26 cellular contexts compared by ENCODE assay signal in the genomic region with DNA sequence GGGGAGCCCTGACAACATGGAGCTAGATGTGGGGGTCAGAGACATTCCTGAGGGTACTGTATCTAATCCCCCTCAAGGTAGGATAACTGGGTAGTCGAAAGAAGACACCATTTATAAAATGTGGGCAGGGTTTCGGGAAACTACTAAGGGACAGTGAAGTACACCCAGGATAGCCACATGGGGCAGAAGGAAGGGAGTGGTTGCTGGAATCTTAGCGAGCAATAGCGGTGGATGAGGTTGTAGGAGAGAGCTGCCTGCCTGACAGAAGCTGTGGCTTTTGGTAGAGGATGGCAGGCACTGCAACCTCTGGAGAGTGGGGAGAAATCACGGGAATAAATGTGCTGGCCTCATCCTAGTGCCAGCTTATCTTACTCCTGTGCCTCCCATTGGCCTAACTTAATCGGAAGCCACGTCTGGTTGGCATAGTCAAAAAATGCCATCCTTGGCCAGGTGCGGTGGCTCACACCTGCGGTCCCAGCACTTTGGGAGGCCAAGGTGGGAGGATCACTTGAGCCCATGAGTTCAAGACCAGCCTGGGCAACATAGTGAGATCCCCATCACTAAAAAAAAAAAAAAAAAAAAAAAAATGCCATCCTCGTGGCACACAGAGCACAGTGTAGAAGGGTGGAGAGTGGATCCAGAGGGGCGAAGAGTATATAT. TPM values are rescaled to one million over a fixed set of nuclear protein-coding genes. Genes with fewer than 3 reads are reported as not detected.
A peak's percentile ranks its signal among the peaks of the same experiment; 100 is the strongest.
DNase-seq lines count a peak whose midpoint lies in the region; ATAC-seq, FAIRE-seq and TF ChIP-seq lines count a peak whose summit lies in the region.
"Had no signal": no experiment of that assay in that cellular context is flagged by ENCODE, and none has a peak within 500 bp of the region (broad histone marks: within the 10 kb centered on the region; RNA-seq: fewer than 3 reads in every experiment).

No MANE protein-coding gene starts in this region.

- peaks cover 9% of the 10 kb centered on the region for H3K27me3 Mint-ChIP-seq in activated CD4-positive, alpha-beta T cell treated with anti-CD3 and anti-CD28 coated beads, Interleukin-2, amount 10 ng/mL, durations not matched to agents 24 days and 14 days
- H3K27me3 Mint-ChIP-seq in natural killer cell treated with Interleukin-12 subunit alpha and Interleukin-12 subunit beta and Interleukin-15 and Interleukin-18, amount 100 ng/mL, for 72 hours = peaks cover 27 to 28% of the 10 kb centered on the region in 2 donors
- H3K27me3 Mint-ChIP-seq in natural killer cell (ENCODE audit: low read depth in 2 of 2) = peaks cover 22 to 39% of the 10 kb centered on the region in 2 donors
- H3K27me3 Mint-ChIP-seq in activated T-helper 17 cell treated with anti-CD3 and anti-CD28 coated beads, Interleukin-2, amount 50 U/mL, for 72 hours = peaks cover 29% of the 10 kb centered on the region

- no peak for FAIRE-seq in urothelium cell line (lab: Jason Lieb, UNC)
- FAIRE-seq: A204.1, GM12878 had no signal

- intact Hi-C loops in activated CD4-positive, alpha-beta T cell treated with anti-CD3 and anti-CD28 coated beads, Interleukin-2, amount 10 ng/mL, durations not matched to agents 24 days and 14 days (cut with micrococcal nuclease) = loop anchor here (5.0 kb wide), 3 partner anchors 69 to 184 kb away; no protein-coding TSS in a partner anchor
- intact Hi-C loops in natural killer cell (cut with micrococcal nuclease) = loop anchor here (10.0 kb wide), 1 partner anchor 56 kb away; no protein-coding TSS in a partner anchor

- no peak for DNase-seq in activated CD4-positive, alpha-beta T cell treated with anti-CD3 and anti-CD28 coated beads, Interleukin-2, amount 10 ng/mL, durations not matched to agents 24 days and 14 days
- DNase-seq in activated CD4-positive, alpha-beta T cell treated with anti-CD3 and anti-CD28 coated beads for 48 hours = no peak
- DNase-seq in natural killer cell treated with Interleukin-12 subunit alpha and Interleukin-12 subunit beta and Interleukin-15 and Interleukin-18, amount 100 ng/mL, for 72 hours (ENCODE audit: low spot score) = no peak
- DNase-seq in natural killer cell = no peak
- no peak for DNase-seq in glomerular visceral epithelial cell (ENCODE audit: extremely low spot score)
- no peak for DNase-seq in urothelium cell line (ENCODE audit: low spot score)
- DNase-seq: C1 segment of cervical spinal cord; CD4-positive, alpha-beta memory T cell; COR-L47; DMS79; EL; GDM1; GOT3; MV-4-11; NCI-H1105; NCI-H1436 treated with DMSO at 0.1 percent for 48 hours; NCI-H1930; NCI-H446; NCI-H524 treated with DMSO at 0.1 percent for 48 hours; NCI-H774; PC-9; SHP77 had no signal

- no peak overlapping the region for H3K4me3 Mint-ChIP-seq in activated CD4-positive, alpha-beta T cell treated with anti-CD3 and anti-CD28 coated beads, Interleukin-2, amount 10 ng/mL, durations not matched to agents 24 days and 14 days
- H3K4me3 Mint-ChIP-seq in natural killer cell treated with Interleukin-12 subunit alpha and Interleukin-12 subunit beta and Interleukin-15 and Interleukin-18, amount 100 ng/mL, for 72 hours = no peak overlapping the region
- H3K4me3 Mint-ChIP-seq in natural killer cell = no peak overlapping the region
- no peak overlapping the region for H3K4me3 Mint-ChIP-seq in activated T-helper 17 cell treated with anti-CD3 and anti-CD28 coated beads, Interleukin-2, amount 50 U/mL, for 72 hours
- H3K4me3 Mint-ChIP-seq: CD4-positive, alpha-beta memory T cell had no signal

- no peaks in the 10 kb centered on the region for H3K9me3 Mint-ChIP-seq in activated CD4-positive, alpha-beta T cell treated with anti-CD3 and anti-CD28 coated beads, Interleukin-2, amount 10 ng/mL, durations not matched to agents 24 days and 14 days
- H3K9me3 Mint-ChIP-seq in natural killer cell treated with Interleukin-12 subunit alpha and Interleukin-12 subunit beta and Interleukin-15 and Interleukin-18, amount 100 ng/mL, for 72 hours = no peaks in the 10 kb centered on the region
- no peaks in the 10 kb centered on the region for H3K9me3 Mint-ChIP-seq in natural killer cell
- no peaks in the 10 kb centered on the region for H3K9me3 Mint-ChIP-seq in activated T-helper 17 cell treated with anti-CD3 and anti-CD28 coated beads, Interleukin-2, amount 50 U/mL, for 72 hours

- H3K36me3 Mint-ChIP-seq in activated CD4-positive, alpha-beta T cell treated with anti-CD3 and anti-CD28 coated beads, Interleukin-2, amount 10 ng/mL, durations not matched to agents 24 days and 14 days (ENCODE audit: low read depth) = no peaks in the 10 kb centered on the region
- H3K36me3 Mint-ChIP-seq in natural killer cell treated with Interleukin-12 subunit alpha and Interleukin-12 subunit beta and Interleukin-15 and Interleukin-18, amount 100 ng/mL, for 72 hours = no peaks in the 10 kb centered on the region
- H3K36me3 Mint-ChIP-seq in natural killer cell = no peaks in the 10 kb centered on the region
- H3K36me3 Mint-ChIP-seq in activated T-helper 17 cell treated with anti-CD3 and anti-CD28 coated beads, Interleukin-2, amount 50 U/mL, for 72 hours (ENCODE audit: low read depth) = no peaks in the 10 kb centered on the region
- H3K36me3 Mint-ChIP-seq: CD4-positive, alpha-beta memory T cell had no signal

- ATAC-seq in natural killer cell treated with Interleukin-12 subunit alpha and Interleukin-12 subunit beta and Interleukin-15 and Interleukin-18, amount 100 ng/mL, for 72 hours = no peak
- ATAC-seq in natural killer cell (no peak), HG03520 (IDR thresholded peaks at IDR 0.05; ENCODE audit: unreplicated experiment) (no peak)
- no peak for ATAC-seq in activated T-helper 17 cell treated with anti-CD3 and anti-CD28 coated beads, Interleukin-2, amount 50 U/mL, for 72 hours (replicated peaks)
- ATAC-seq: GM12878 had no signal

- no peak for TF ChIP-seq CTCF in natural killer cell (IDR thresholded peaks at IDR 0.05)

- H3K4me1 Mint-ChIP-seq in activated CD4-positive, alpha-beta T cell treated with anti-CD3 and anti-CD28 coated beads, Interleukin-2, amount 10 ng/mL, durations not matched to agents 24 days and 14 days = peaks cover 28% of the 10 kb centered on the region
- peaks cover 30% of the 10 kb centered on the region in 2 donors for H3K4me1 Mint-ChIP-seq in natural killer cell treated with Interleukin-12 subunit alpha and Interleukin-12 subunit beta and Interleukin-15 and Interleukin-18, amount 100 ng/mL, for 72 hours (ENCODE audit: low read depth in 2 of 2)
- H3K4me1 Mint-ChIP-seq in natural killer cell = peaks cover 16 to 18% of the 10 kb centered on the region in 2 donors
- peaks cover 6% of the 10 kb centered on the region for H3K4me1 Mint-ChIP-seq in activated T-helper 17 cell treated with anti-CD3 and anti-CD28 coated beads, Interleukin-2, amount 50 U/mL, for 72 hours

- H3K27ac Mint-ChIP-seq in activated CD4-positive, alpha-beta T cell treated with anti-CD3 and anti-CD28 coated beads, Interleukin-2, amount 10 ng/mL, durations not matched to agents 24 days and 14 days = peak overlapping the region; percentile 22
- peak overlapping the region; percentile 17 to 35 for H3K27ac Mint-ChIP-seq in natural killer cell treated with Interleukin-12 subunit alpha and Interleukin-12 subunit beta and Interleukin-15 and Interleukin-18, amount 100 ng/mL, for 72 hours
- H3K27ac Mint-ChIP-seq in natural killer cell = no peak overlapping the region
- peak overlapping the region; percentile 13 for H3K27ac Mint-ChIP-seq in activated T-helper 17 cell treated with anti-CD3 and anti-CD28 coated beads, Interleukin-2, amount 50 U/mL, for 72 hours
- H3K27ac Mint-ChIP-seq: CD4-positive, alpha-beta memory T cell had no signal

RNA-seq across cellular contexts. Expression of gene MAPKAPK2, which starts 23.4 kb away (rescaled TPM):
- total RNA-seq in activated CD4-positive, alpha-beta T cell treated with anti-CD3 and anti-CD28 coated beads, Interleukin-2, amount 10 ng/mL, durations not matched to agents 24 days and 14 days = 95.1 and 97.4 TPM in 2 replicates
- 100 to 1,000 TPM; 104 to 115 TPM for total RNA-seq in natural killer cell treated with Interleukin-12 subunit alpha and Interleukin-12 subunit beta and Interleukin-15 and Interleukin-18, amount 100 ng/mL, for 72 hours
- total RNA-seq in natural killer cell = 100 to 1,000 TPM; 137 to 197 (median 178) TPM
- total RNA-seq in activated T-helper 17 cell treated with anti-CD3 and anti-CD28 coated beads, Interleukin-2, amount 50 U/mL, for 72 hours = 10 to 100 TPM; 64.6 to 85.3 TPM

RNA-seq across cellular contexts. Expression of gene DYRK3, which starts 26.0 kb away (rescaled TPM):
- 16.5 and 16.9 TPM in 2 replicates for total RNA-seq in activated CD4-positive, alpha-beta T cell treated with anti-CD3 and anti-CD28 coated beads, Interleukin-2, amount 10 ng/mL, durations not matched to agents 24 days and 14 days
- 1 to 10 TPM; 5.6 to 8.8 TPM for total RNA-seq in natural killer cell treated with Interleukin-12 subunit alpha and Interleukin-12 subunit beta and Interleukin-15 and Interleukin-18, amount 100 ng/mL, for 72 hours
- total RNA-seq in natural killer cell = under 1 TPM; 0.16 to 0.66 (median 0.43) TPM
- total RNA-seq in activated T-helper 17 cell treated with anti-CD3 and anti-CD28 coated beads, Interleukin-2, amount 50 U/mL, for 72 hours = 10 to 100 TPM in 1 of 2 donors, 1 to 10 TPM in 1; 9.3 to 12.3 TPM

RNA-seq across cellular contexts. Expression of gene EIF2D, which starts 49.0 kb away (rescaled TPM):
- total RNA-seq in activated CD4-positive, alpha-beta T cell treated with anti-CD3 and anti-CD28 coated beads, Interleukin-2, amount 10 ng/mL, durations not matched to agents 24 days and 14 days = 86.6 and 89.4 TPM in 2 replicates
- 10 to 100 TPM; 49.1 to 91.5 TPM for total RNA-seq in natural killer cell treated with Interleukin-12 subunit alpha and Interleukin-12 subunit beta and Interleukin-15 and Interleukin-18, amount 100 ng/mL, for 72 hours
- total RNA-seq in natural killer cell = 10 to 100 TPM; 31.8 to 34.6 (median 32.7) TPM
- total RNA-seq in activated T-helper 17 cell treated with anti-CD3 and anti-CD28 coated beads, Interleukin-2, amount 50 U/mL, for 72 hours = 10 to 100 TPM; 63.4 to 64.9 TPM

Comparison
In these comparisons a context has a peak if more than half of its experiments do, and no peak if none do; other contexts are left out.
1. H3K27ac Mint-ChIP-seq: peak in activated CD4-positive, alpha-beta T cell treated with anti-CD3 and anti-CD28 coated beads, Interleukin-2, amount 10 ng/mL, durations not matched to agents 24 days and 14 days (single experiment), natural killer cell treated with Interleukin-12 subunit alpha and Interleukin-12 subunit beta and Interleukin-15 and Interleukin-18, amount 100 ng/mL, for 72 hours (2 of 2) and activated T-helper 17 cell treated with anti-CD3 and anti-CD28 coated beads, Interleukin-2, amount 50 U/mL, for 72 hours (single experiment); none in natural killer cell (0 of 2).